In genomic region chr11:19711911-19712280, GRCh38 we compare ENCODE assay signal across 8 cellular contexts. TPM values are rescaled to one million over a fixed set of nuclear protein-coding genes. Genes with fewer than 3 reads are reported as not detected.
A peak's percentile ranks its signal among the peaks of the same experiment; 100 is the strongest.
DNase-seq lines count a peak whose midpoint lies in the region; ATAC-seq and TF ChIP-seq lines count a peak whose summit lies in the region.

No MANE protein-coding gene starts in this region.

- peak; percentile 11 for DNase-seq in activated T-helper 1 cell treated with anti-CD3 and anti-CD28 coated beads, Interleukin-12 subunit alpha, Interleukin-12 subunit beta, Interleukin-2, Interleukin-4 antibody, amounts not matched to agents 30 ng/mL and 10 ng/mL and 1 ng/mL, durations not matched to agents 14 hours and 24 hours and 36 hours (ENCODE audit: low spot score)
- DNase-seq in right atrium auricular region (ENCODE audit: low spot score) (peak; percentile 78), sigmoid colon (no peak), NCI-H1436 (lab: John Stamatoyannopoulos, UW) (no peak)

- intact Hi-C loops in activated T-helper 1 cell treated with anti-CD3 and anti-CD28 coated beads, Interleukin-12 subunit alpha, Interleukin-12 subunit beta, Interleukin-2, Interleukin-4 antibody, amounts not matched to agents 30 ng/mL and 10 ng/mL and 1 ng/mL, durations not matched to agents 14 hours and 24 hours and 36 hours (cut with micrococcal nuclease): loop anchor here (1.0 to 10.0 kb wide), 5 partner anchors 11 to 653 kb away; partner anchors contain the start of genes E2F8, HTATIP2 and ZDHHC13
- intact Hi-C loops in sigmoid colon (cut with DNase I): loop anchor here (2.0 kb wide), 2 partner anchors 29 to 135 kb away; no protein-coding TSS in a partner anchor

- TF ChIP-seq CTCF in GM12875 (IDR thresholded peaks at IDR 0.05; ENCODE audit: borderline replicate concordance, insufficient read depth, low read depth, low read length): no peak
- TF ChIP-seq CTCF in right atrium auricular region (IDR thresholded peaks at IDR 0.05): no peak
- TF ChIP-seq CTCF in sigmoid colon (IDR thresholded peaks at IDR 0.05): no peak

- H3K27ac Mint-ChIP-seq in activated T-helper 1 cell treated with anti-CD3 and anti-CD28 coated beads, Interleukin-12 subunit alpha, Interleukin-12 subunit beta, Interleukin-2, Interleukin-4 antibody, amounts not matched to agents 30 ng/mL and 10 ng/mL and 1 ng/mL, durations not matched to agents 14 hours and 24 hours and 36 hours: peak overlapping the region; percentile 78

- H3K9me3 Mint-ChIP-seq in activated T-helper 1 cell treated with anti-CD3 and anti-CD28 coated beads, Interleukin-12 subunit alpha, Interleukin-12 subunit beta, Interleukin-2, Interleukin-4 antibody, amounts not matched to agents 30 ng/mL and 10 ng/mL and 1 ng/mL, durations not matched to agents 14 hours and 24 hours and 36 hours: no peaks in the 10 kb centered on the region

- H3K4me3 ChIP-seq in GM12875 (ENCODE audit: low read depth, low read length) (peak overlapping the region; percentile 72), right atrium auricular region (peak overlapping the region; percentile 69 to 80), sigmoid colon (peak overlapping the region; percentile 41 to 85 (median 72))

- H3K27ac ChIP-seq in right atrium auricular region (peak overlapping the region; percentile 95 to 96), sigmoid colon (peak overlapping the region; percentile 93 to 98 (median 96))

- peaks cover 52% of the 10 kb centered on the region for H3K27me3 Mint-ChIP-seq in activated T-helper 1 cell treated with anti-CD3 and anti-CD28 coated beads, Interleukin-12 subunit alpha, Interleukin-12 subunit beta, Interleukin-2, Interleukin-4 antibody, amounts not matched to agents 30 ng/mL and 10 ng/mL and 1 ng/mL, durations not matched to agents 14 hours and 24 hours and 36 hours (ENCODE audit: insufficient read depth)

- peak; percentile 10 for ATAC-seq in HG03097 (IDR thresholded peaks at IDR 0.05; ENCODE audit: low FRiP score, unreplicated experiment)
- ATAC-seq in GM19467 (IDR thresholded peaks at IDR 0.05; ENCODE audit: unreplicated experiment): no peak
- no peak for ATAC-seq in HG02588 (IDR thresholded peaks at IDR 0.05; ENCODE audit: unreplicated experiment)

- H3K36me3 Mint-ChIP-seq in activated T-helper 1 cell treated with anti-CD3 and anti-CD28 coated beads, Interleukin-12 subunit alpha, Interleukin-12 subunit beta, Interleukin-2, Interleukin-4 antibody, amounts not matched to agents 30 ng/mL and 10 ng/mL and 1 ng/mL, durations not matched to agents 14 hours and 24 hours and 36 hours (ENCODE audit: low read depth): no peaks in the 10 kb centered on the region

- 5 to 6% methylated on average over 16 of the region's 16 CpGs for WGBS in sigmoid colon, 2 donors

- peaks cover 17% of the 10 kb centered on the region for H3K4me1 Mint-ChIP-seq in activated T-helper 1 cell treated with anti-CD3 and anti-CD28 coated beads, Interleukin-12 subunit alpha, Interleukin-12 subunit beta, Interleukin-2, Interleukin-4 antibody, amounts not matched to agents 30 ng/mL and 10 ng/mL and 1 ng/mL, durations not matched to agents 14 hours and 24 hours and 36 hours (ENCODE audit: low read depth)

- no peak for TF ChIP-seq POLR2A in sigmoid colon (IDR thresholded peaks at IDR 0.05)

- no peak for TF ChIP-seq EP300 in sigmoid colon (IDR thresholded peaks at IDR 0.05)

- H3K36me3 ChIP-seq in right atrium auricular region: no peaks in the 10 kb centered on the region
- no peaks in the 10 kb centered on the region for H3K36me3 ChIP-seq in sigmoid colon

- no peaks in the 10 kb centered on the region for H3K9me3 ChIP-seq in right atrium auricular region
- H3K9me3 ChIP-seq in sigmoid colon: no peaks in the 10 kb centered on the region

- H3K4me3 Mint-ChIP-seq in activated T-helper 1 cell treated with anti-CD3 and anti-CD28 coated beads, Interleukin-12 subunit alpha, Interleukin-12 subunit beta, Interleukin-2, Interleukin-4 antibody, amounts not matched to agents 30 ng/mL and 10 ng/mL and 1 ng/mL, durations not matched to agents 14 hours and 24 hours and 36 hours: peak overlapping the region; percentile 85

- H3K27me3 ChIP-seq in right atrium auricular region (no peaks in the 10 kb centered on the region), sigmoid colon (no peaks in the 10 kb centered on the region)

- H3K4me1 ChIP-seq in right atrium auricular region (peaks cover 0 to 47% of the 10 kb centered on the region in 2 donors), sigmoid colon (peaks cover 0 to 58% (median 49%) of the 10 kb centered on the region in 4 donors)

RNA-seq across cellular contexts. Expression of gene NAV2, which starts 0.7 kb away (rescaled TPM):
- total RNA-seq in activated T-helper 1 cell treated with anti-CD3 and anti-CD28 coated beads, Interleukin-12 subunit alpha, Interleukin-12 subunit beta, Interleukin-2, Interleukin-4 antibody, amounts not matched to agents 30 ng/mL and 10 ng/mL and 1 ng/mL, durations not matched to agents 14 hours and 24 hours and 36 hours: 0.12 and 0.34 TPM in 2 replicates
- total RNA-seq in right atrium auricular region (10 to 100 TPM; 11.4 to 19.2 TPM), sigmoid colon (10 to 100 TPM; 22.1 to 62.6 (median 38.2) TPM)
- polyA plus RNA-seq in sigmoid colon: 1 to 10 TPM; 1.2 to 9.6 (median 2.3) TPM

Comparison
In these comparisons a context has a peak if more than half of its experiments do, and no peak if none do; other contexts are left out.
1. DNase-seq: peak in activated T-helper 1 cell treated with anti-CD3 and anti-CD28 coated beads, Interleukin-12 subunit alpha, Interleukin-12 subunit beta, Interleukin-2, Interleukin-4 antibody, amounts not matched to agents 30 ng/mL and 10 ng/mL and 1 ng/mL, durations not matched to agents 14 hours and 24 hours and 36 hours (single experiment) and right atrium auricular region (single experiment); none in sigmoid colon (single experiment) and NCI-H1436 (single experiment).
2. Peak in every context shown above with its lines, with median percentiles within 50 percentile points of each other: H3K4me3 ChIP-seq.